Comparison of ENCODE assay signal across 1 cellular context in the genomic region with DNA sequence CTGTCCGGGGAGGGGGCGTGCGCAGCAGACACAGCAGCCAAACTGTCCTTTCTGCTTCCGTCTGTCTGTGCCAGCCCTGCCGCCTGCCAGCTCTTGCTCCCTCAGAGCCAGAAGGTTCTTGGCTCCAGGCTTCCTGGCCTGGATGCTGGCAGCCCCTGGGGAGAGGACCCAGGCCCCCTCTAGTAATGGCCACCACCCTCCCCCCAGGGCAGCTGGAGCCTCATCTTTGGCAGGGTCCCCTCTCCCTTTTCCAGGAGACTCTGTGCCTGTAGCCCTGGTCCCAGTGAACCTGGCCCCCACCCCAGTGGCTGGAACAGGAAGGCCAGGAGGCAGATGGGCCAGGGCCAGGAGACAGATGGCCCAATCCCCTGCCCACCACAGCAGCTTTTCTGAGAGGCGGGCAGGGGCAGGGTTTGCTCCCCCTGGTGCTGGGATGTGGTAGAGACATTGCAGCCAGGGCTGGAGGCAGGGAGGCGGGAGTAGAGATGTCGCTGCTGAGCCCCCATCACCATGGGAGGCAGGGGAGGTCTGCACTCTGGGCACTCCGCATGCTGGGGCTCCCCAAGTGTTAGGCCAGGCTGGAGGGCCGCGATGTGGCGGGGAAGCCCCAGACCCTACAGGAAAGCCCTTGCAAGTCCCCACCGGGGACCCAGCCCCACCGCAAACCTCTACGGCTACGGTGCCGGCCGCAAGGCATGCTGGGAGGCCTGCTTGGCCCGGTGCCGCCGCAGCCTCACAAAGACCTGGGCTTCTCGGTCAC.
TF ChIP-seq lines count a peak whose summit lies in the region.

No MANE protein-coding gene starts in this region.

TF ChIP-seq in HepG2, 621 proteins besides CTCF, POLR2A, EP300 and RAD21 (continues in another document):
- TF ChIP-seq CC2D1A (CRISPR knock-in tag; IDR thresholded peaks at IDR 0.05) (no peak), ZNF773 (CRISPR knock-in tag; IDR thresholded peaks at IDR 0.05; ENCODE audit: borderline replicate concordance) (no peak), PCBP1 (IDR thresholded peaks at IDR 0.05; ENCODE audit: borderline replicate concordance, low read depth, low read length) (0 out of 2 replicates have a peak, but pooled peaks have one; percentile 19), ZNF616 (CRISPR knock-in tag; IDR thresholded peaks at IDR 0.05; ENCODE audit: low read depth) (peak; percentile 44; the same call in 1 of the 2 replicates), WIZ (CRISPR knock-in tag; IDR thresholded peaks at IDR 0.05) (peak; percentile 61; the same call in 1 of the 2 replicates), DR1 (CRISPR knock-in tag; IDR thresholded peaks at IDR 0.05) (0 out of 2 replicates have a peak, but pooled peaks have one; percentile 26), ZMAT3 (CRISPR knock-in tag; conservative IDR thresholded peaks at IDR 0.05) (no peak), BHLHE40 (IDR thresholded peaks at IDR 0.05; ENCODE audit: low read length) (no peak), SMARCC2 (IDR thresholded peaks at IDR 0.05) (no peak), TSC22D2 (CRISPR knock-in tag; IDR thresholded peaks at IDR 0.05; ENCODE audit: borderline replicate concordance) (no peak), SNRNP70 (IDR thresholded peaks at IDR 0.05; ENCODE audit: low read depth, low read length) (no peak), NFKB2 (CRISPR knock-in tag; IDR thresholded peaks at IDR 0.05; ENCODE audit: borderline replicate concordance) (peak; percentile 51; the same call in 1 of the 2 replicates), ZNF383 (CRISPR knock-in tag; IDR thresholded peaks at IDR 0.05; ENCODE audit: borderline replicate concordance) (no peak), HOXA7 (CRISPR knock-in tag; IDR thresholded peaks at IDR 0.05) (no peak), ZNF776 (CRISPR knock-in tag; IDR thresholded peaks at IDR 0.05) (0 out of 2 replicates have a peak, but pooled peaks have one; percentile 29), KDM2A (CRISPR knock-in tag; IDR thresholded peaks at IDR 0.05; ENCODE audit: borderline replicate concordance, low read depth) (peak; percentile 40; the same call in 1 of the 2 replicates), SRSF9 (IDR thresholded peaks at IDR 0.05; ENCODE audit: borderline replicate concordance, insufficient read depth, low read depth, low read length, poor library complexity, severe bottlenecking) (no peak), LCORL (IDR thresholded peaks at IDR 0.05) (no peak), LCORL (CRISPR knock-in tag; IDR thresholded peaks at IDR 0.05) (0 out of 2 replicates have a peak, but pooled peaks have one; percentile 64), MAZ (IDR thresholded peaks at IDR 0.05; ENCODE audit: borderline replicate concordance, low read depth, low read length) (peak; percentile 23; the same call in 1 of the 2 replicates), MAZ (CRISPR knock-in tag; IDR thresholded peaks at IDR 0.05; ENCODE audit: low read depth) (no peak), RBFOX2 (IDR thresholded peaks at IDR 0.05; ENCODE audit: low read depth, low read length) (peak; percentile 48; the same call in 1 of the 2 replicates), CEBPB (IDR thresholded peaks at IDR 0.05; ENCODE audit: borderline replicate concordance, low read depth, low read length) (peak; percentile 29; the same call in 1 of the 2 replicates), ZSCAN9 (CRISPR knock-in tag; IDR thresholded peaks at IDR 0.05; ENCODE audit: borderline replicate concordance) (no peak), HIVEP1 (CRISPR knock-in tag; IDR thresholded peaks at IDR 0.05) (peak; percentile 62), ZNF501 (CRISPR knock-in tag; IDR thresholded peaks at IDR 0.05) (peak; percentile 36; the same call in 1 of the 2 replicates), ELF3 (CRISPR knock-in tag; IDR thresholded peaks at IDR 0.05) (no peak), MTA3 (CRISPR knock-in tag; IDR thresholded peaks at IDR 0.05) (no peak), ZNF839 (CRISPR knock-in tag; IDR thresholded peaks at IDR 0.05; ENCODE audit: borderline replicate concordance) (no peak), KDM5B (CRISPR knock-in tag; IDR thresholded peaks at IDR 0.05; ENCODE audit: borderline replicate concordance) (peak; percentile 30; the same call in 1 of the 2 replicates), SIX4 (CRISPR knock-in tag; IDR thresholded peaks at IDR 0.05) (no peak), ZFAT (CRISPR knock-in tag; conservative IDR thresholded peaks at IDR 0.05) (no peak), ZFY (CRISPR knock-in tag; IDR thresholded peaks at IDR 0.05) (no peak), SMC3 (IDR thresholded peaks at IDR 0.05; ENCODE audit: low read length) (peak; percentile 49)
- TF ChIP-seq, protein P1, sequence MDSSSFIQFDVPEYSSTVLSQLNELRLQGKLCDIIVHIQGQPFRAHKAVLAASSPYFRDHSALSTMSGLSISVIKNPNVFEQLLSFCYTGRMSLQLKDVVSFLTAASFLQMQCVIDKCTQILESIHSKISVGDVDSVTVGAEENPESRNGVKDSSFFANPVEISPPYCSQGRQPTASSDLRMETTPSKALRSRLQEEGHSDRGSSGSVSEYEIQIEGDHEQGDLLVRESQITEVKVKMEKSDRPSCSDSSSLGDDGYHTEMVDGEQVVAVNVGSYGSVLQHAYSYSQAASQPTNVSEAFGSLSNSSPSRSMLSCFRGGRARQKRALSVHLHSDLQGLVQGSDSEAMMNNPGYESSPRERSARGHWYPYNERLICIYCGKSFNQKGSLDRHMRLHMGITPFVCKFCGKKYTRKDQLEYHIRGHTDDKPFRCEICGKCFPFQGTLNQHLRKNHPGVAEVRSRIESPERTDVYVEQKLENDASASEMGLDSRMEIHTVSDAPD (CRISPR knock-in tag; IDR thresholded peaks at IDR 0.05), result peak; percentile 53; the same call in 1 of the 2 replicates
- TF ChIP-seq, protein P2, sequence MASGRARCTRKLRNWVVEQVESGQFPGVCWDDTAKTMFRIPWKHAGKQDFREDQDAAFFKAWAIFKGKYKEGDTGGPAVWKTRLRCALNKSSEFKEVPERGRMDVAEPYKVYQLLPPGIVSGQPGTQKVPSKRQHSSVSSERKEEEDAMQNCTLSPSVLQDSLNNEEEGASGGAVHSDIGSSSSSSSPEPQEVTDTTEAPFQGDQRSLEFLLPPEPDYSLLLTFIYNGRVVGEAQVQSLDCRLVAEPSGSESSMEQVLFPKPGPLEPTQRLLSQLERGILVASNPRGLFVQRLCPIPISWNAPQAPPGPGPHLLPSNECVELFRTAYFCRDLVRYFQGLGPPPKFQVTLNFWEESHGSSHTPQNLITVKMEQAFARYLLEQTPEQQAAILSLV (CRISPR knock-in tag; IDR thresholded peaks at IDR 0.05; ENCODE audit: borderline replicate concordance), result no peak
- TF ChIP-seq, protein P3, sequence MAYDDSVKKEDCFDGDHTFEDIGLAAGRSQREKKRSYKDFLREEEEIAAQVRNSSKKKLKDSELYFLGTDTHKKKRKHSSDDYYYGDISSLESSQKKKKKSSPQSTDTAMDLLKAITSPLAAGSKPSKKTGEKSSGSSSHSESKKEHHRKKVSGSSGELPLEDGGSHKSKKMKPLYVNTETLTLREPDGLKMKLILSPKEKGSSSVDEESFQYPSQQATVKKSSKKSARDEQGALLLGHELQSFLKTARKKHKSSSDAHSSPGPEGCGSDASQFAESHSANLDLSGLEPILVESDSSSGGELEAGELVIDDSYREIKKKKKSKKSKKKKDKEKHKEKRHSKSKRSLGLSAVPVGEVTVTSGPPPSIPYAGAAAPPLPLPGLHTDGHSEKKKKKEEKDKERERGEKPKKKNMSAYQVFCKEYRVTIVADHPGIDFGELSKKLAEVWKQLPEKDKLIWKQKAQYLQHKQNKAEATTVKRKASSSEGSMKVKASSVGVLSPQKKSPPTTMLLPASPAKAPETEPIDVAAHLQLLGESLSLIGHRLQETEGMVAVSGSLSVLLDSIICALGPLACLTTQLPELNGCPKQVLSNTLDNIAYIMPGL (CRISPR knock-in tag; IDR thresholded peaks at IDR 0.05; ENCODE audit: borderline replicate concordance in 1 of 2, low read depth in 1 of 2), result peak in 1 of 2 experiments; percentile 73; a peak in 2 of 4 replicates
- TF ChIP-seq, protein P4, sequence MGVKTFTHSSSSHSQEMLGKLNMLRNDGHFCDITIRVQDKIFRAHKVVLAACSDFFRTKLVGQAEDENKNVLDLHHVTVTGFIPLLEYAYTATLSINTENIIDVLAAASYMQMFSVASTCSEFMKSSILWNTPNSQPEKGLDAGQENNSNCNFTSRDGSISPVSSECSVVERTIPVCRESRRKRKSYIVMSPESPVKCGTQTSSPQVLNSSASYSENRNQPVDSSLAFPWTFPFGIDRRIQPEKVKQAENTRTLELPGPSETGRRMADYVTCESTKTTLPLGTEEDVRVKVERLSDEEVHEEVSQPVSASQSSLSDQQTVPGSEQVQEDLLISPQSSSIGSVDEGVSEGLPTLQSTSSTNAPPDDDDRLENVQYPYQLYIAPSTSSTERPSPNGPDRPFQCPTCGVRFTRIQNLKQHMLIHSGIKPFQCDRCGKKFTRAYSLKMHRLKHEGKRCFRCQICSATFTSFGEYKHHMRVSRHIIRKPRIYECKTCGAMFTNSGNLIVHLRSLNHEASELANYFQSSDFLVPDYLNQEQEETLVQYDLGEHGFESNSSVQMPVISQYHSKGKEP (CRISPR knock-in tag; IDR thresholded peaks at IDR 0.05), result no peak
- TF ChIP-seq, protein P5, sequence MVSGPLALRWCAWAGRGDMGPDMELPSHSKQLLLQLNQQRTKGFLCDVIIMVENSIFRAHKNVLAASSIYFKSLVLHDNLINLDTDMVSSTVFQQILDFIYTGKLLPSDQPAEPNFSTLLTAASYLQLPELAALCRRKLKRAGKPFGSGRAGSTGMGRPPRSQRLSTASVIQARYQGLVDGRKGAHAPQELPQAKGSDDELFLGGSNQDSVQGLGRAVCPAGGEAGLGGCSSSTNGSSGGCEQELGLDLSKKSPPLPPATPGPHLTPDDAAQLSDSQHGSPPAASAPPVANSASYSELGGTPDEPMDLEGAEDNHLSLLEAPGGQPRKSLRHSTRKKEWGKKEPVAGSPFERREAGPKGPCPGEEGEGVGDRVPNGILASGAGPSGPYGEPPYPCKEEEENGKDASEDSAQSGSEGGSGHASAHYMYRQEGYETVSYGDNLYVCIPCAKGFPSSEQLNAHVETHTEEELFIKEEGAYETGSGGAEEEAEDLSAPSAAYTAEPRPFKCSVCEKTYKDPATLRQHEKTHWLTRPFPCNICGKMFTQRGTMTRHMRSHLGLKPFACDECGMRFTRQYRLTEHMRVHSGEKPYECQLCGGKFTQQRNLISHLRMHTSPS (CRISPR knock-in tag; IDR thresholded peaks at IDR 0.05; ENCODE audit: low read depth), result peak; percentile 14; the same call in 1 of the 2 replicates
- TF ChIP-seq, protein P6, sequence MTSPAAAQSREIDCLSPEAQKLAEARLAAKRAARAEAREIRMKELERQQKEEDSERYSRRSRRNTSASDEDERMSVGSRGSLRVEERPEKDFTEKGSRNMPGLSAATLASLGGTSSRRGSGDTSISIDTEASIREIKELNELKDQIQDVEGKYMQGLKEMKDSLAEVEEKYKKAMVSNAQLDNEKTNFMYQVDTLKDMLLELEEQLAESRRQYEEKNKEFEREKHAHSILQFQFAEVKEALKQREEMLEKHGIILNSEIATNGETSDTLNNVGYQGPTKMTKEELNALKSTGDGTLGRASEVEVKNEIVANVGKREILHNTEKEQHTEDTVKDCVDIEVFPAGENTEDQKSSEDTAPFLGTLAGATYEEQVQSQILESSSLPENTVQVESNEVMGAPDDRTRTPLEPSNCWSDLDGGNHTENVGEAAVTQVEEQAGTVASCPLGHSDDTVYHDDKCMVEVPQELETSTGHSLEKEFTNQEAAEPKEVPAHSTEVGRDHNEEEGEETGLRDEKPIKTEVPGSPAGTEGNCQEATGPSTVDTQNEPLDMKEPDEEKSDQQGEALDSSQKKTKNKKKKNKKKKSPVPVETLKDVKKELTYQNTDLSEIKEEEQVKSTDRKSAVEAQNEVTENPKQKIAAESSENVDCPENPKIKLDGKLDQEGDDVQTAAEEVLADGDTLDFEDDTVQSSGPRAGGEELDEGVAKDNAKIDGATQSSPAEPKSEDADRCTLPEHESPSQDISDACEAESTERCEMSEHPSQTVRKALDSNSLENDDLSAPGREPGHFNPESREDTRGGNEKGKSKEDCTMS (CRISPR knock-in tag; conservative IDR thresholded peaks at IDR 0.05), result no peak
- TF ChIP-seq, protein P7, sequence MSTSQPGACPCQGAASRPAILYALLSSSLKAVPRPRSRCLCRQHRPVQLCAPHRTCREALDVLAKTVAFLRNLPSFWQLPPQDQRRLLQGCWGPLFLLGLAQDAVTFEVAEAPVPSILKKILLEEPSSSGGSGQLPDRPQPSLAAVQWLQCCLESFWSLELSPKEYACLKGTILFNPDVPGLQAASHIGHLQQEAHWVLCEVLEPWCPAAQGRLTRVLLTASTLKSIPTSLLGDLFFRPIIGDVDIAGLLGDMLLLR (CRISPR knock-in tag; IDR thresholded peaks at IDR 0.05), result peak; percentile 60; the same call in 1 of the 2 replicates
- TF ChIP-seq, protein P8, sequence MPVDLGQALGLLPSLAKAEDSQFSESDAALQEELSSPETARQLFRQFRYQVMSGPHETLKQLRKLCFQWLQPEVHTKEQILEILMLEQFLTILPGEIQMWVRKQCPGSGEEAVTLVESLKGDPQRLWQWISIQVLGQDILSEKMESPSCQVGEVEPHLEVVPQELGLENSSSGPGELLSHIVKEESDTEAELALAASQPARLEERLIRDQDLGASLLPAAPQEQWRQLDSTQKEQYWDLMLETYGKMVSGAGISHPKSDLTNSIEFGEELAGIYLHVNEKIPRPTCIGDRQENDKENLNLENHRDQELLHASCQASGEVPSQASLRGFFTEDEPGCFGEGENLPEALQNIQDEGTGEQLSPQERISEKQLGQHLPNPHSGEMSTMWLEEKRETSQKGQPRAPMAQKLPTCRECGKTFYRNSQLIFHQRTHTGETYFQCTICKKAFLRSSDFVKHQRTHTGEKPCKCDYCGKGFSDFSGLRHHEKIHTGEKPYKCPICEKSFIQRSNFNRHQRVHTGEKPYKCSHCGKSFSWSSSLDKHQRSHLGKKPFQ (CRISPR knock-in tag; IDR thresholded peaks at IDR 0.05; ENCODE audit: insufficient replicate concordance), result no peak
- TF ChIP-seq, protein P9, sequence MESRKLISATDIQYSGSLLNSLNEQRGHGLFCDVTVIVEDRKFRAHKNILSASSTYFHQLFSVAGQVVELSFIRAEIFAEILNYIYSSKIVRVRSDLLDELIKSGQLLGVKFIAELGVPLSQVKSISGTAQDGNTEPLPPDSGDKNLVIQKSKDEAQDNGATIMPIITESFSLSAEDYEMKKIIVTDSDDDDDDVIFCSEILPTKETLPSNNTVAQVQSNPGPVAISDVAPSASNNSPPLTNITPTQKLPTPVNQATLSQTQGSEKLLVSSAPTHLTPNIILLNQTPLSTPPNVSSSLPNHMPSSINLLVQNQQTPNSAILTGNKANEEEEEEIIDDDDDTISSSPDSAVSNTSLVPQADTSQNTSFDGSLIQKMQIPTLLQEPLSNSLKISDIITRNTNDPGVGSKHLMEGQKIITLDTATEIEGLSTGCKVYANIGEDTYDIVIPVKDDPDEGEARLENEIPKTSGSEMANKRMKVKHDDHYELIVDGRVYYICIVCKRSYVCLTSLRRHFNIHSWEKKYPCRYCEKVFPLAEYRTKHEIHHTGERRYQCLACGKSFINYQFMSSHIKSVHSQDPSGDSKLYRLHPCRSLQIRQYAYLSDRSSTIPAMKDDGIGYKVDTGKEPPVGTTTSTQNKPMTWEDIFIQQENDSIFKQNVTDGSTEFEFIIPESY (CRISPR knock-in tag; IDR thresholded peaks at IDR 0.05), result peak; percentile 96
- TF ChIP-seq, protein P10, sequence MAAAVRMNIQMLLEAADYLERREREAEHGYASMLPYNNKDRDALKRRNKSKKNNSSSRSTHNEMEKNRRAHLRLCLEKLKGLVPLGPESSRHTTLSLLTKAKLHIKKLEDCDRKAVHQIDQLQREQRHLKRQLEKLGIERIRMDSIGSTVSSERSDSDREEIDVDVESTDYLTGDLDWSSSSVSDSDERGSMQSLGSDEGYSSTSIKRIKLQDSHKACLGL (CRISPR knock-in tag; IDR thresholded peaks at IDR 0.05), result 0 out of 2 replicates have a peak, but pooled peaks have one; percentile 57
- TF ChIP-seq, protein P11, sequence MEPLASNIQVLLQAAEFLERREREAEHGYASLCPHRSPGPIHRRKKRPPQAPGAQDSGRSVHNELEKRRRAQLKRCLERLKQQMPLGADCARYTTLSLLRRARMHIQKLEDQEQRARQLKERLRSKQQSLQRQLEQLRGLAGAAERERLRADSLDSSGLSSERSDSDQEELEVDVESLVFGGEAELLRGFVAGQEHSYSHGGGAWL (CRISPR knock-in tag; IDR thresholded peaks at IDR 0.05), result no peak
